ENCODE assay signal across 7 cellular contexts in genomic region chr15:20292422-20293005, GRCh38.
DNase-seq lines count a peak whose midpoint lies in the region; ATAC-seq and TF ChIP-seq lines count a peak whose summit lies in the region.
"Not testable (repeated sequence)": the region's sequence is repeated elsewhere in the genome, so short reads cannot be mapped to it uniquely, and the experiment has no call there.

No MANE protein-coding gene starts in this region.

- WGBS in H9 (ENCODE audit: extremely low coverage, insufficient read length, low lambda C conversion rate), result no CpG with 5 or more reads among the region's 5 CpGs
- WGBS in spleen, 5 donors, result 51 to 71% (median 62%) methylated on average over 5 of the region's 5 CpGs

- intact Hi-C loops in natural killer cell (cut with micrococcal nuclease); spleen (cut with DNase I; ENCODE audit: low total_unique reads): not testable (repeated sequence)

- H2BK12ac ChIP-seq in H9 (ENCODE audit: insufficient read length, low read depth, low read length), result not testable (repeated sequence)

- not testable (repeated sequence) for H3K4me1 ChIP-seq in H9 (ENCODE audit: insufficient read depth, low read length); right atrium auricular region; spleen

- H3K4me3 ChIP-seq in right atrium auricular region, spleen: not testable (repeated sequence)

- H3K14ac ChIP-seq in H9 (ENCODE audit: insufficient read depth, low read length), result not testable (repeated sequence)

- not testable (repeated sequence) for H3K27me3 ChIP-seq in H9 (ENCODE audit: insufficient read depth, low read length); right atrium auricular region; spleen (replicated peaks in 1 of 7)

- H3K56ac ChIP-seq in H9 (ENCODE audit: insufficient read length, low read depth, low read length), result not testable (repeated sequence)

- not testable (repeated sequence) for H3K4ac ChIP-seq in H9 (ENCODE audit: low read depth, low read length)

- H3T11ph ChIP-seq in H9 (ENCODE audit: low read length), result not testable (repeated sequence)

- CTCF ChIA-PET in activated CD8-positive, alpha-beta memory T cell treated with anti-CD3 and anti-CD28 coated beads, Interleukin-2, amount 10 ng/mL, durations not matched to agents 7 days and 5 days (lab: Charles Lee), result not testable (repeated sequence)

- H2BK20ac ChIP-seq in H9 (ENCODE audit: low read depth, low read length, poor library complexity, severe bottlenecking), result not testable (repeated sequence)

- H4K8ac ChIP-seq in H9 (replicated peaks; ENCODE audit: insufficient read length, low read depth, low read length), result not testable (repeated sequence)

- H3K18ac ChIP-seq in H9 (ENCODE audit: insufficient read length, low read depth, low read length), result not testable (repeated sequence)

- H3K9me3 Mint-ChIP-seq in H9 (peaks cover 22 to 24% of the 10 kb centered on the region in 2 experiments), chondrocyte (ENCODE audit: low read depth) (peaks cover 15% of the 10 kb centered on the region)
- not testable (repeated sequence) for H3K9me3 Mint-ChIP-seq in activated CD8-positive, alpha-beta memory T cell treated with anti-CD3 and anti-CD28 coated beads, Interleukin-2, amount 10 ng/mL, durations not matched to agents 7 days and 5 days (ENCODE audit: low read depth); natural killer cell

- not testable (repeated sequence) for H4K91ac ChIP-seq in H9 (ENCODE audit: insufficient read length, low read depth, low read length)

- H2AK5ac ChIP-seq in H9 (ENCODE audit: insufficient read length, low read length), result not testable (repeated sequence)

- not testable (repeated sequence) for TF ChIP-seq CTCF in H9 (conservative IDR thresholded peaks at IDR 0.05); chondrocyte (IDR thresholded peaks at IDR 0.05); right atrium auricular region (IDR thresholded peaks at IDR 0.05); natural killer cell (IDR thresholded peaks at IDR 0.05); spleen (IDR thresholded peaks at IDR 0.05 in 8 of 11, conservative IDR thresholded peaks at IDR 0.05 in 3 of 11)

- not testable (repeated sequence) for H3K23ac ChIP-seq in H9 (ENCODE audit: insufficient read length, low read depth, low read length)

- not testable (repeated sequence) for H2BK15ac ChIP-seq in H9 (ENCODE audit: low read depth, low read length)

- H3K4me2 ChIP-seq in H9 (ENCODE audit: insufficient read depth, insufficient read length, low read length), result not testable (repeated sequence)

- peaks cover 91% of the 10 kb centered on the region for H3K9me3 ChIP-seq in H9 (ENCODE audit: control insufficient read depth, low read depth, low read length)
- not testable (repeated sequence) for H3K9me3 ChIP-seq in right atrium auricular region
- peaks cover 0 to 32% (median 8%) of the 10 kb centered on the region in 8 donors for H3K9me3 ChIP-seq in spleen

- not testable (repeated sequence) for H4K20me1 ChIP-seq in H9 (ENCODE audit: control insufficient read depth, insufficient read depth, insufficient read length)

- H3K27ac ChIP-seq in H9 (ENCODE audit: insufficient read length, low read depth, low read length); right atrium auricular region; spleen: not testable (repeated sequence)

- H3K79me1 ChIP-seq in H9 (ENCODE audit: insufficient read depth, low read depth, low read length, poor library complexity, severe bottlenecking), result not testable (repeated sequence)

- DNase-seq in H9, result peak; percentile 20
- peak; percentile 32 for DNase-seq in activated CD8-positive, alpha-beta memory T cell treated with anti-CD3 and anti-CD28 coated beads, Interleukin-2, amount 10 ng/mL, durations not matched to agents 7 days and 5 days
- peak; percentile 87 for DNase-seq in chondrocyte (ENCODE audit: low spot score)
- peak; percentile 44 for DNase-seq in right atrium auricular region (ENCODE audit: low spot score)
- DNase-seq in natural killer cell, result peak; percentile 13
- DNase-seq in spleen, result peak; percentile 60
- DNase-seq in ureter (ENCODE audit: low spot score), result peak; percentile 26

- not testable (repeated sequence) for H3K27me3 Mint-ChIP-seq in H9 (ENCODE audit: low read depth); activated CD8-positive, alpha-beta memory T cell treated with anti-CD3 and anti-CD28 coated beads, Interleukin-2, amount 10 ng/mL, durations not matched to agents 7 days and 5 days; chondrocyte (ENCODE audit: low read depth); natural killer cell (ENCODE audit: low read depth in 2 of 2)

- H2BK5ac ChIP-seq in H9 (ENCODE audit: insufficient read length, low read length), result not testable (repeated sequence)

- H3K9ac ChIP-seq in H9 (ENCODE audit: extremely low read depth, insufficient read length, low read length), result not testable (repeated sequence)

- TF ChIP-seq POLR2A in spleen (IDR thresholded peaks at IDR 0.05), result not testable (repeated sequence)

- H3K36me3 ChIP-seq in right atrium auricular region, spleen: not testable (repeated sequence)

- H4K5ac ChIP-seq in H9 (ENCODE audit: insufficient read length, low read depth, low read length), result not testable (repeated sequence)

- not testable (repeated sequence) for H3K4me3 Mint-ChIP-seq in H9; activated CD8-positive, alpha-beta memory T cell treated with anti-CD3 and anti-CD28 coated beads, Interleukin-2, amount 10 ng/mL, durations not matched to agents 7 days and 5 days; chondrocyte (ENCODE audit: unreplicated experiment); natural killer cell

- H3K4me1 Mint-ChIP-seq in H9; activated CD8-positive, alpha-beta memory T cell treated with anti-CD3 and anti-CD28 coated beads, Interleukin-2, amount 10 ng/mL, durations not matched to agents 7 days and 5 days; chondrocyte (ENCODE audit: low read depth); natural killer cell: not testable (repeated sequence)

- H3K36me3 Mint-ChIP-seq in H9 (ENCODE audit: insufficient read depth in 1 of 3, low read depth in 3 of 3), result peaks cover 13 to 16% (median 15%) of the 10 kb centered on the region in 3 experiments
- H3K36me3 Mint-ChIP-seq in activated CD8-positive, alpha-beta memory T cell treated with anti-CD3 and anti-CD28 coated beads, Interleukin-2, amount 10 ng/mL, durations not matched to agents 7 days and 5 days; chondrocyte (ENCODE audit: low read depth); natural killer cell: not testable (repeated sequence)

- not testable (repeated sequence) for H2AFZ ChIP-seq in H9 (ENCODE audit: low read length)

- not testable (repeated sequence) for H3K23me2 ChIP-seq in H9 (ENCODE audit: insufficient read length, low read depth, low read length, poor library complexity, severe bottlenecking)

- H3K79me2 ChIP-seq in H9 (ENCODE audit: insufficient read depth, low read length), result not testable (repeated sequence)

- not testable (repeated sequence) for H2BK120ac ChIP-seq in H9 (ENCODE audit: low read depth, low read length, poor library complexity, severe bottlenecking)

- not testable (repeated sequence) for ATAC-seq in activated CD8-positive, alpha-beta memory T cell treated with anti-CD3 and anti-CD28 coated beads, Interleukin-2, amount 10 ng/mL, durations not matched to agents 7 days and 5 days; natural killer cell

- H3K27ac Mint-ChIP-seq in H9; activated CD8-positive, alpha-beta memory T cell treated with anti-CD3 and anti-CD28 coated beads, Interleukin-2, amount 10 ng/mL, durations not matched to agents 7 days and 5 days; chondrocyte (ENCODE audit: unreplicated experiment); natural killer cell: not testable (repeated sequence)

Comparison
In these comparisons a context has a peak if more than half of its experiments do, and no peak if none do; other contexts are left out.
1. DNase-seq: peak in every context shown above with its lines; median percentile 87 in chondrocyte; 60 in spleen; 44 in right atrium auricular region; 32 in activated CD8-positive, alpha-beta memory T cell treated with anti-CD3 and anti-CD28 coated beads, Interleukin-2, amount 10 ng/mL, durations not matched to agents 7 days and 5 days; 26 in ureter; 20 in H9; 13 in natural killer cell.